In the genomic region with DNA sequence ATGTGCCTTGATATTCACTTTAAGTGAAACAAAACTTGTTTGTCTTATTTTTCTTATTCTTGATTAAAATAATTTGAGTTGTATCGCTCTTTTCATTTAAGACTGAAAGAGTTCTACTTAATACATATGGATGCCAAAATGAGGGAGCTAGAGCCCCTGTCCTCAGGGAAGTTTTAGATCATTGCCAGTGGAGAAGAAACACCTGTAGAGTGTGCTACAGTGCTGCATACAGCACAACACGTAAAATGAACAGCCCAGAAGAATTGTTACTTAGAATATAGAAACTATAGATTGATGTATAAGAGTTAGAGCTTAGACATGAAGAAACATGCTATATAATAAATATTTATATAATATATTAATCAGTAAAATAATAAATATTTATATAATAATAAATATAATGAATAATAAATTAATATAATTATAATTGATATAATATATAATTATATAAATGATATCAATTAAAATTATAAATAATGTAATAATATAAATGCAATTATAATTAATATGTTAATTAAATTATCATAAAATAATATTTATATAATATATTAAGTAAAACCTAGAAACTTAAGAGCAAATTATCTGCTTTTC, we compare ENCODE assay signal across 26 cellular contexts.
A peak's percentile ranks its signal among the peaks of the same experiment; 100 is the strongest.
DNase-seq lines count a peak whose midpoint lies in the region; ATAC-seq, FAIRE-seq and TF ChIP-seq lines count a peak whose summit lies in the region.
"Had no signal": no experiment of that assay in that cellular context is flagged by ENCODE, and none has a peak within 500 bp of the region (broad histone marks: within the 10 kb centered on the region; RNA-seq: fewer than 3 reads in every experiment).

No MANE protein-coding gene starts in this region.

- no peaks in the 10 kb centered on the region for H3K27me3 ChIP-seq in A673 (replicated peaks; ENCODE audit: insufficient read depth, low read depth, low read length, poor library complexity)
- no peaks in the 10 kb centered on the region for H3K27me3 ChIP-seq in foreskin keratinocyte
- H3K27me3 ChIP-seq in heart left ventricle: no peaks in the 10 kb centered on the region
- H3K27me3 ChIP-seq: esophagus squamous epithelium, gastroesophageal sphincter had no signal

- TF ChIP-seq CTCF in A673 (conservative IDR thresholded peaks at IDR 0.05; ENCODE audit: low read depth, low read length) (peak; percentile 32; the same call in 1 of the 2 replicates), foreskin keratinocyte (conservative IDR thresholded peaks at IDR 0.05) (peak; percentile 26), heart left ventricle (IDR thresholded peaks at IDR 0.05) (no peak)

- POLR2A ChIA-PET in A673 (lab: Charles Lee; ENCODE audit: low non-redundant PET): no interaction called here

- H3K4me1 ChIP-seq in A673 (ENCODE audit: insufficient read depth, low read length, poor library complexity, severe bottlenecking): peaks cover 20% of the 10 kb centered on the region
- H3K4me1 ChIP-seq in foreskin keratinocyte: no peaks in the 10 kb centered on the region
- H3K4me1 ChIP-seq in heart left ventricle: no peaks in the 10 kb centered on the region
- H3K4me1 ChIP-seq: esophagus squamous epithelium, gastroesophageal sphincter, lower lobe of right lung, psoas muscle had no signal

- ATAC-seq in foreskin keratinocyte (no peak), heart left ventricle (no peak)
- ATAC-seq: activated CD4-positive, CD25-positive, alpha-beta regulatory T cell treated with anti-CD3 and anti-CD28 coated beads, Interleukin-2, amount 50 U/mL, for 24 hours; activated CD8-positive, alpha-beta T cell treated with anti-CD3 and anti-CD28 coated beads, Interleukin-2, amount 10 ng/mL, durations not matched to agents 7 days and 5 days; gastroesophageal sphincter; K562; lower lobe of right lung; psoas muscle had no signal

- no peak overlapping the region for H3K27ac ChIP-seq in A673 (ENCODE audit: low read depth, low read length, poor library complexity, severe bottlenecking)
- H3K27ac ChIP-seq in foreskin keratinocyte: no peak overlapping the region
- no peak overlapping the region for H3K27ac ChIP-seq in heart left ventricle
- H3K27ac ChIP-seq: esophagus squamous epithelium, gastroesophageal sphincter, lower lobe of right lung, psoas muscle had no signal

- TF ChIP-seq POLR2A in heart left ventricle (IDR thresholded peaks at IDR 0.05): no peak

- no TSS peak for BruUV-seq in A673 (replicated peaks; lab: Mats Ljungman, UMichigan)

- H3K36me3 ChIP-seq in A673 (ENCODE audit: insufficient read depth, low read length, poor library complexity, severe bottlenecking): no peaks in the 10 kb centered on the region
- no peaks in the 10 kb centered on the region for H3K36me3 ChIP-seq in heart left ventricle
- H3K36me3 ChIP-seq: esophagus squamous epithelium, gastroesophageal sphincter, lower lobe of right lung had no signal

- DNase-seq in A673 (ENCODE audit: low spot score): no peak
- no peak for DNase-seq in foreskin keratinocyte
- no peak for DNase-seq in COLO829 (ENCODE audit: low spot score)
- DNase-seq in activated CD8-positive, alpha-beta memory T cell treated with anti-CD3 and anti-CD28 coated beads, Interleukin-2, amount 50 U/mL, for 48 hours: no peak
- no peak for DNase-seq in heart left ventricle
- no peak for DNase-seq in activated CD4-positive, alpha-beta T cell treated with anti-CD3 and anti-CD28 coated beads, Interleukin-2, amount 50 U/mL, for 48 hours
- DNase-seq: activated CD8-positive, alpha-beta T cell treated with anti-CD3 and anti-CD28 coated beads, Interleukin-2, amount 10 ng/mL, durations not matched to agents 7 days and 5 days; activated gamma-delta T cell; CD4-positive, CD25-positive, alpha-beta regulatory T cell; cerebellar nuclear complex; effector memory CD4-positive, alpha-beta T cell; esophagus squamous epithelium; lower lobe of right lung; MM.1S; NCI-H1436 treated with DMSO at 0.1 percent for 48 hours; NCI-H524 treated with DMSO at 0.1 percent for 48 hours; psoas muscle; stimulated activated CD4-positive, alpha-beta T cell treated with anti-CD3 and anti-CD28 coated beads, Interleukin-1b, Interleukin-23, amount 100 ng/mL, for 48 hours; SW 1271; T1000 had no signal

- FAIRE-seq in G401.6 (lab: Jason Lieb, UNC): peak; percentile 98
- peak; percentile 97 for FAIRE-seq in TTC549 (lab: Jason Lieb, UNC)
- FAIRE-seq: islet of Langerhans, K562 had no signal

- H3K4me3 ChIP-seq in A673 (ENCODE audit: low read depth, low read length, poor library complexity, severe bottlenecking) (no peak overlapping the region), heart left ventricle (no peak overlapping the region)
- H3K4me3 ChIP-seq: esophagus squamous epithelium, gastroesophageal sphincter, K562, lower lobe of right lung, psoas muscle had no signal

- WGBS in heart left ventricle, 4 donors: 82 to 91% (median 83%) methylated on average over 2 of the region's 2 CpGs

- CTCF ChIA-PET in A673 (lab: Charles Lee): no interaction called here

- intact Hi-C loops in A673 (cut with micrococcal nuclease; ENCODE audit: unreplicated experiment): loop anchor here (5.0 to 10.0 kb wide), 2 partner anchors 223 to 370 kb away; no protein-coding TSS in a partner anchor
- intact Hi-C loops in heart left ventricle (cut with DNase I): no loop called here

- H3K9me3 ChIP-seq in A673 (ENCODE audit: low read depth, low read length, poor library complexity, severe bottlenecking) (no peaks in the 10 kb centered on the region), heart left ventricle (no peaks in the 10 kb centered on the region)
- H3K9me3 ChIP-seq: esophagus squamous epithelium, gastroesophageal sphincter, lower lobe of right lung, psoas muscle had no signal

Comparison
In these comparisons a context has a peak if more than half of its experiments do, and no peak if none do; other contexts are left out.
1. CTCF ChIP-seq: peak in A673 (single experiment) and foreskin keratinocyte (single experiment); none in heart left ventricle (0 of 12).